Comparison of ENCODE assay signal across 9 cellular contexts in genomic region chr10:68153473-68154210, GRCh38. TPM values are rescaled to one million over a fixed set of nuclear protein-coding genes. Genes with fewer than 3 reads are reported as not detected.
DNase-seq lines count a peak whose midpoint lies in the region; ATAC-seq, FAIRE-seq and TF ChIP-seq lines count a peak whose summit lies in the region.
"Had no signal": no experiment of that assay in that cellular context is flagged by ENCODE, and none has a peak within 500 bp of the region (broad histone marks: within the 10 kb centered on the region; RNA-seq: fewer than 3 reads in every experiment).

No MANE protein-coding gene starts in this region.

- no peaks in the 10 kb centered on the region for H3K36me3 ChIP-seq in HEK293 (ENCODE audit: control insufficient read depth in 2 of 2, insufficient read depth in 1 of 2, low read length in 2 of 2)
- no peaks in the 10 kb centered on the region for H3K36me3 ChIP-seq in SJCRH30
- no peaks in the 10 kb centered on the region for H3K36me3 ChIP-seq in gastroesophageal sphincter

- TF ChIP-seq CTCF in AG10803 (conservative IDR thresholded peaks at IDR 0.05; ENCODE audit: low read length) (no peak), HEK293 (tag by site-specific recombination; IDR thresholded peaks at IDR 0.05) (no peak), gastroesophageal sphincter (IDR thresholded peaks at IDR 0.05) (no peak), progenitor cell of endocrine pancreas (IDR thresholded peaks at IDR 0.05; ENCODE audit: unreplicated experiment) (no peak), D721Med (IDR thresholded peaks at IDR 0.05; ENCODE audit: insufficient read depth, missing control alignments) (no peak)

- H3K27ac Mint-ChIP-seq in progenitor cell of endocrine pancreas, result peak overlapping the region; percentile 91

- CTCF ChIA-PET in HEK293 (lab: Yijun Ruan, JAX), result interaction anchor here (0.6 to 5.8 kb wide), 7 partner anchors 13 to 293 kb away, joined by 3 to 78 read pairs (median 4); no protein-coding TSS in a partner anchor

- 4 to 6% methylated on average over 7 to 8 of the region's 8 CpGs for WGBS in gastroesophageal sphincter (ENCODE audit: low coverage in 1 of 2), 2 donors

- no peaks in the 10 kb centered on the region for H3K9me3 ChIP-seq in HEK293 (ENCODE audit: control insufficient read depth, insufficient read depth, low read depth, low read length)
- no peaks in the 10 kb centered on the region for H3K9me3 ChIP-seq in SJCRH30 (replicated peaks)
- no peaks in the 10 kb centered on the region for H3K9me3 ChIP-seq in gastroesophageal sphincter

- no peak overlapping the region for H3K4me3 Mint-ChIP-seq in progenitor cell of endocrine pancreas (ENCODE audit: low read depth)

- H3K4me3 ChIP-seq in AG10803 (ENCODE audit: low read length), result no peak overlapping the region
- H3K4me3 ChIP-seq in HEK293 (ENCODE audit: low read depth, low read length), result no peak overlapping the region
- peak overlapping the region; percentile 30 for H3K4me3 ChIP-seq in SJCRH30
- H3K4me3 ChIP-seq in gastroesophageal sphincter, result no peak overlapping the region

- H3K27me3 ChIP-seq in SJCRH30 (no peaks in the 10 kb centered on the region), gastroesophageal sphincter (no peaks in the 10 kb centered on the region)

- ATAC-seq in gastroesophageal sphincter, result peak; percentile 76
- ATAC-seq in HG03457 (IDR thresholded peaks at IDR 0.05; ENCODE audit: unreplicated experiment), result no peak

- H3K36me3 Mint-ChIP-seq in progenitor cell of endocrine pancreas (ENCODE audit: insufficient read depth), result no peaks in the 10 kb centered on the region

- no peak for TF ChIP-seq POLR2A in gastroesophageal sphincter (IDR thresholded peaks at IDR 0.05)

- H3K4me1 Mint-ChIP-seq in progenitor cell of endocrine pancreas (ENCODE audit: low read depth), result peaks cover 12% of the 10 kb centered on the region

- DNase-seq in AG10803 (ENCODE audit: low read depth), result peak; percentile 99
- DNase-seq in SJCRH30, result peak; percentile 55 to 76
- peak; percentile 15 for DNase-seq in progenitor cell of endocrine pancreas (ENCODE audit: low spot score, unreplicated experiment)
- DNase-seq in germinal center (ENCODE audit: low spot score), result no peak
- DNase-seq in D721Med (ENCODE audit: insufficient read length, low spot score), result no peak

- FAIRE-seq in D721Med (lab: Jason Lieb, UNC), result no peak

- H3K9me3 Mint-ChIP-seq in progenitor cell of endocrine pancreas (ENCODE audit: low read depth), result no peaks in the 10 kb centered on the region

- H3K27ac ChIP-seq in HEK293 (ENCODE audit: extremely low read depth, low read depth, low read length), result 0 out of 2 replicates have a peak overlapping the region, but pooled peaks have one; percentile 47
- peak overlapping the region; percentile 90 for H3K27ac ChIP-seq in SJCRH30
- H3K27ac ChIP-seq in gastroesophageal sphincter, result peak overlapping the region in 2 of 4 donors; percentile 7 to 46

- H3K4me1 ChIP-seq in HEK293 (ENCODE audit: control insufficient read depth, insufficient read depth, low read length), result 0 out of 2 replicates have a peak, but pooled peaks cover 11% of the 10 kb centered on the region
- H3K4me1 ChIP-seq in SJCRH30, result peaks cover 8% of the 10 kb centered on the region
- peaks cover 0 to 21% (median 5%) of the 10 kb centered on the region in 3 donors for H3K4me1 ChIP-seq in gastroesophageal sphincter

- no peak for TF ChIP-seq EP300 in gastroesophageal sphincter (IDR thresholded peaks at IDR 0.05)

- POLR2A ChIA-PET in HEK293 (lab: Yijun Ruan, JAX), result interaction anchor here (0.6 kb wide), 1 partner anchor 86 kb away, joined by 7 read pairs; no protein-coding TSS in a partner anchor

- no peaks in the 10 kb centered on the region for H3K27me3 Mint-ChIP-seq in progenitor cell of endocrine pancreas

TF ChIP-seq in HEK293, 187 proteins besides CTCF, POLR2A, EP300 and RAD21 (continues in another document):
- TF ChIP-seq ZNF843 (tag by site-specific recombination; IDR thresholded peaks at IDR 0.05), result peak; percentile 92
- TF ChIP-seq ZNF155 (tag by site-specific recombination; IDR thresholded peaks at IDR 0.05), result no peak
- TF ChIP-seq ZNF830 (tag by site-specific recombination; IDR thresholded peaks at IDR 0.05; ENCODE audit: low read depth), result no peak
- no peak for TF ChIP-seq ZNF571 (tag by site-specific recombination; IDR thresholded peaks at IDR 0.05)
- no peak for TF ChIP-seq ZNF354C (tag by site-specific recombination; IDR thresholded peaks at IDR 0.05; ENCODE audit: borderline replicate concordance, low read depth)
- TF ChIP-seq, protein P1, sequence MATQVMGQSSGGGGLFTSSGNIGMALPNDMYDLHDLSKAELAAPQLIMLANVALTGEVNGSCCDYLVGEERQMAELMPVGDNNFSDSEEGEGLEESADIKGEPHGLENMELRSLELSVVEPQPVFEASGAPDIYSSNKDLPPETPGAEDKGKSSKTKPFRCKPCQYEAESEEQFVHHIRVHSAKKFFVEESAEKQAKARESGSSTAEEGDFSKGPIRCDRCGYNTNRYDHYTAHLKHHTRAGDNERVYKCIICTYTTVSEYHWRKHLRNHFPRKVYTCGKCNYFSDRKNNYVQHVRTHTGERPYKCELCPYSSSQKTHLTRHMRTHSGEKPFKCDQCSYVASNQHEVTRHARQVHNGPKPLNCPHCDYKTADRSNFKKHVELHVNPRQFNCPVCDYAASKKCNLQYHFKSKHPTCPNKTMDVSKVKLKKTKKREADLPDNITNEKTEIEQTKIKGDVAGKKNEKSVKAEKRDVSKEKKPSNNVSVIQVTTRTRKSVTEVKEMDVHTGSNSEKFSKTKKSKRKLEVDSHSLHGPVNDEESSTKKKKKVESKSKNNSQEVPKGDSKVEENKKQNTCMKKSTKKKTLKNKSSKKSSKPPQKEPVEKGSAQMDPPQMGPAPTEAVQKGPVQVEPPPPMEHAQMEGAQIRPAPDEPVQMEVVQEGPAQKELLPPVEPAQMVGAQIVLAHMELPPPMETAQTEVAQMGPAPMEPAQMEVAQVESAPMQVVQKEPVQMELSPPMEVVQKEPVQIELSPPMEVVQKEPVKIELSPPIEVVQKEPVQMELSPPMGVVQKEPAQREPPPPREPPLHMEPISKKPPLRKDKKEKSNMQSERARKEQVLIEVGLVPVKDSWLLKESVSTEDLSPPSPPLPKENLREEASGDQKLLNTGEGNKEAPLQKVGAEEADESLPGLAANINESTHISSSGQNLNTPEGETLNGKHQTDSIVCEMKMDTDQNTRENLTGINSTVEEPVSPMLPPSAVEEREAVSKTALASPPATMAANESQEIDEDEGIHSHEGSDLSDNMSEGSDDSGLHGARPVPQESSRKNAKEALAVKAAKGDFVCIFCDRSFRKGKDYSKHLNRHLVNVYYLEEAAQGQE (tag by site-specific recombination; IDR thresholded peaks at IDR 0.05), result no peak
- TF ChIP-seq ZNF280D (tag by site-specific recombination; IDR thresholded peaks at IDR 0.05), result peak; percentile 8; the same call in 1 of the 2 replicates
- TF ChIP-seq ZNF544 (tag by site-specific recombination; IDR thresholded peaks at IDR 0.05), result no peak
- 0 out of 2 replicates have a peak, but pooled peaks have one; percentile 49 for TF ChIP-seq ZBTB7A (tag by site-specific recombination; IDR thresholded peaks at IDR 0.05; ENCODE audit: low read depth)
- TF ChIP-seq ZNF791 (tag by site-specific recombination; IDR thresholded peaks at IDR 0.05), result no peak
- TF ChIP-seq GLI2 (tag by site-specific recombination; IDR thresholded peaks at IDR 0.05; ENCODE audit: borderline replicate concordance, low read depth), result peak; percentile 72; the same call in 1 of the 2 replicates
- TF ChIP-seq ZNF670 (tag by site-specific recombination; IDR thresholded peaks at IDR 0.05; ENCODE audit: low read depth), result no peak
- TF ChIP-seq ZNF585B (tag by site-specific recombination; IDR thresholded peaks at IDR 0.05), result no peak
- no peak for TF ChIP-seq ZNF132 (tag by site-specific recombination; IDR thresholded peaks at IDR 0.05; ENCODE audit: borderline replicate concordance)
- TF ChIP-seq ZNF416 (tag by site-specific recombination; IDR thresholded peaks at IDR 0.05), result no peak
- no peak for TF ChIP-seq ZNF610 (tag by site-specific recombination; IDR thresholded peaks at IDR 0.05; ENCODE audit: borderline replicate concordance)
- no peak for TF ChIP-seq GLIS2 (tag by site-specific recombination; IDR thresholded peaks at IDR 0.05)
- peak; percentile 98 for TF ChIP-seq ZBTB17 (tag by site-specific recombination; IDR thresholded peaks at IDR 0.05)
- TF ChIP-seq ZSCAN5A (tag by site-specific recombination; IDR thresholded peaks at IDR 0.05), result peak; percentile 80; the same call in 1 of the 2 replicates

RNA-seq across cellular contexts. Expression of gene MYPN, which starts 44.4 kb away (rescaled TPM):
- total RNA-seq in SJCRH30 (2014; rRNA removed; shearing (Covaris generic)), result 0.13 and 0.40 TPM in 2 replicates
- 1 to 10 TPM in 1 of 4 donors, under 1 TPM in 1, not detected in 2; 0.79 to 1.9 TPM for total RNA-seq in gastroesophageal sphincter
- 0.05 and 0.22 TPM in 2 replicates for total RNA-seq in progenitor cell of endocrine pancreas
- total RNA-seq: mononuclear cell had no signal

Comparison
In these comparisons a context has a peak if more than half of its experiments do, and no peak if none do; other contexts are left out.
1. DNase-seq: peak in AG10803 (single experiment), SJCRH30 (2 of 2) and progenitor cell of endocrine pancreas (single experiment); none in germinal center (single experiment) and D721Med (single experiment).